Comparison of ENCODE assay signal across 9 cellular contexts in genomic region chr20:13800728-13801134, GRCh38. TPM values are rescaled to one million over a fixed set of nuclear protein-coding genes. Genes with fewer than 3 reads are reported as not detected.
DNase-seq lines count a peak whose midpoint lies in the region; ATAC-seq and TF ChIP-seq lines count a peak whose summit lies in the region.
"Had no signal": no experiment of that assay in that cellular context is flagged by ENCODE, and none has a peak within 500 bp of the region (broad histone marks: within the 10 kb centered on the region; RNA-seq: fewer than 3 reads in every experiment).

No MANE protein-coding gene starts in this region.

- H3K4me1 Mint-ChIP-seq in endothelial cell (ENCODE audit: unreplicated experiment) = no peaks in the 10 kb centered on the region

- peak; percentile 77 for DNase-seq in AG08396 (ENCODE audit: low spot score)
- peak; percentile 29 for DNase-seq in MV-4-11 (lab: John Stamatoyannopoulos, UW)
- peak; percentile 90 to 97 (median 94) for DNase-seq in body of pancreas
- DNase-seq in kidney epithelial cell (ENCODE audit: low read depth) = peak; percentile 68
- DNase-seq in uterus = peak; percentile 82 to 83
- DNase-seq in UCSD-AML1 (lab: John Stamatoyannopoulos, UW; ENCODE audit: unreplicated experiment) = no peak
- no peak for DNase-seq in endothelial cell (ENCODE audit: low spot score)

- peaks cover 17% of the 10 kb centered on the region for H3K36me3 Mint-ChIP-seq in endothelial cell (ENCODE audit: low read depth, unreplicated experiment)

- H3K4me1 ChIP-seq in body of pancreas (peaks cover 15% of the 10 kb centered on the region), uterus (no peaks in the 10 kb centered on the region)

- TF ChIP-seq CTCF in body of pancreas (IDR thresholded peaks at IDR 0.05) = peak in 1 of 7 experiments; percentile 6
- no peak for TF ChIP-seq CTCF in kidney epithelial cell (IDR thresholded peaks at IDR 0.05; ENCODE audit: insufficient read depth, low read length, poor library complexity, severe bottlenecking)
- no peak for TF ChIP-seq CTCF in uterus (IDR thresholded peaks at IDR 0.05)
- TF ChIP-seq CTCF in endothelial cell (IDR thresholded peaks at IDR 0.05; ENCODE audit: unreplicated experiment) = no peak

- H3K9me3 Mint-ChIP-seq in endothelial cell (ENCODE audit: unreplicated experiment) = no peaks in the 10 kb centered on the region

- H3K9me3 ChIP-seq in body of pancreas (no peaks in the 10 kb centered on the region), uterus (no peaks in the 10 kb centered on the region)

- peak; percentile 99 for ATAC-seq in body of pancreas
- no peak for ATAC-seq in GM19328 (IDR thresholded peaks at IDR 0.05; ENCODE audit: unreplicated experiment)

- H3K36me3 ChIP-seq in body of pancreas (replicated peaks in 1 of 2; ENCODE audit: insufficient read depth in 1 of 2, low read depth in 2 of 2) = peaks cover 6 to 17% of the 10 kb centered on the region in 2 donors
- no peaks in the 10 kb centered on the region for H3K36me3 ChIP-seq in kidney epithelial cell (ENCODE audit: control insufficient read depth, insufficient read depth, low read length)
- no peaks in the 10 kb centered on the region for H3K36me3 ChIP-seq in uterus

- H3K27me3 ChIP-seq in body of pancreas (no peaks in the 10 kb centered on the region), kidney epithelial cell (ENCODE audit: control insufficient read depth, insufficient read depth, low read length) (no peaks in the 10 kb centered on the region), uterus (no peaks in the 10 kb centered on the region)

- H3K27me3 Mint-ChIP-seq in endothelial cell (ENCODE audit: unreplicated experiment) = no peaks in the 10 kb centered on the region

- no peak overlapping the region for H3K4me3 ChIP-seq in body of pancreas
- no peak overlapping the region for H3K4me3 ChIP-seq in kidney epithelial cell (ENCODE audit: low read depth, low read length)
- H3K4me3 ChIP-seq in uterus = no peak overlapping the region
- H3K4me3 ChIP-seq: skin epidermis had no signal

- TF ChIP-seq POLR2A in body of pancreas (IDR thresholded peaks at IDR 0.05) = no peak
- TF ChIP-seq POLR2A in uterus (IDR thresholded peaks at IDR 0.05) = no peak

- intact Hi-C loops in body of pancreas (cut with DNase I) = no loop called here
- intact Hi-C loops in uterus (cut with DNase I; ENCODE audit: low total_unique reads) = no loop called here

- H3K27ac Mint-ChIP-seq in endothelial cell (ENCODE audit: unreplicated experiment) = no peak overlapping the region

- no peak overlapping the region for H3K4me3 Mint-ChIP-seq in endothelial cell (ENCODE audit: unreplicated experiment)

- whole genome bisulfite sequencing in body of pancreas, 2 donors = 7 to 12% methylated on average over 7 of the region's 7 CpGs

- H3K27ac ChIP-seq in body of pancreas = peak overlapping the region; percentile 37 to 68 (median 54)
- peak overlapping the region; percentile 25 to 35 for H3K27ac ChIP-seq in uterus

RNA-seq across cellular contexts. Expression of gene NDUFAF5, which starts 15.9 kb away (rescaled TPM):
- 1 to 10 TPM; 4.4 to 6.3 TPM for total RNA-seq in body of pancreas
- total RNA-seq in kidney epithelial cell = 17.5 and 46.8 TPM in 2 replicates
- total RNA-seq in uterus = 10 to 100 TPM in 3 of 4 donors, 1 to 10 TPM in 1; 8.2 to 38.0 (median 24.3) TPM
- 22.5 TPM for total RNA-seq in endothelial cell (ENCODE audit: unreplicated experiment)

RNA-seq across cellular contexts. Expression of gene ESF1, which starts 16.0 kb away (rescaled TPM):
- total RNA-seq in body of pancreas (10 to 100 TPM; 12.5 to 16.5 TPM), kidney epithelial cell (11.1 and 12.9 TPM in 2 replicates), uterus (10 to 100 TPM in 2 of 4 donors, 1 to 10 TPM in 2; 3.1 to 18.0 (median 13.2) TPM), endothelial cell (ENCODE audit: unreplicated experiment) (11.6 TPM)

Comparison
In these comparisons a context has a peak if more than half of its experiments do, and no peak if none do; other contexts are left out.
1. DNase-seq: peak in AG08396 (single experiment), MV-4-11 (single experiment), body of pancreas (4 of 4), kidney epithelial cell (single experiment) and uterus (2 of 2); none in UCSD-AML1 (single experiment) and endothelial cell (single experiment).